Comparison of ENCODE assay signal across 8 cellular contexts in genomic region chr20:39049684-39050554, GRCh38.
DNase-seq lines count a peak whose midpoint lies in the region; ATAC-seq and TF ChIP-seq lines count a peak whose summit lies in the region.

No MANE protein-coding gene starts in this region.

- H3K27me3 ChIP-seq in duodenal mucosa (ENCODE audit: control insufficient read depth in 1 of 2, insufficient read depth in 2 of 2, low read length in 2 of 2) (peaks cover 5 to 22% of the 10 kb centered on the region in 2 donors), lower lobe of right lung (ENCODE audit: low read depth) (no peaks in the 10 kb centered on the region)

- H3K4me3 ChIP-seq in duodenal mucosa (ENCODE audit: low read depth in 1 of 2, low read length in 2 of 2) (peak overlapping the region; percentile 95 to 99), lower lobe of right lung (peak overlapping the region; percentile 72)

- intact Hi-C loops in lower lobe of right lung (cut with DNase I), result no loop called here

- DNase-seq in AG08396 (ENCODE audit: low spot score) (peak; percentile 87), NCI-H510A (lab: John Stamatoyannopoulos, UW) (peak; percentile 34), lower lobe of right lung (peak; percentile 88)
- DNase-seq in activated CD4-positive, alpha-beta T cell treated with anti-CD3 and anti-CD28 coated beads, Interleukin-2, amount 50 U/mL, for 48 hours, result peak; percentile 78 to 84
- peak; percentile 55 to 78 (median 67) for DNase-seq in stimulated activated CD4-positive, alpha-beta T cell treated with anti-CD3 and anti-CD28 coated beads, TNF-alpha, amount 100 ng/mL, for 24 hours (ENCODE audit: low read depth in 3 of 3)

- H3K27ac ChIP-seq in duodenal mucosa (ENCODE audit: low read depth, low read length), result no peak overlapping the region
- peak overlapping the region; percentile 69 for H3K27ac ChIP-seq in lower lobe of right lung

- no peaks in the 10 kb centered on the region for H3K9me3 ChIP-seq in duodenal mucosa (ENCODE audit: control insufficient read depth in 1 of 2, low read length in 2 of 2)
- H3K9me3 ChIP-seq in lower lobe of right lung, result no peaks in the 10 kb centered on the region

- H3K4me1 ChIP-seq in duodenal mucosa (ENCODE audit: control insufficient read depth in 1 of 2, insufficient read depth in 2 of 2, low read length in 2 of 2), result peaks cover 8 to 9% of the 10 kb centered on the region in 2 donors
- peaks cover 15% of the 10 kb centered on the region for H3K4me1 ChIP-seq in lower lobe of right lung

- ATAC-seq in GM18861 (IDR thresholded peaks at IDR 0.05; ENCODE audit: unreplicated experiment) (peak; percentile 54), HG03135 (IDR thresholded peaks at IDR 0.05; ENCODE audit: unreplicated experiment) (peak; percentile 85), lower lobe of right lung (peak; percentile 93 to 94)

- H3K36me3 ChIP-seq in duodenal mucosa (ENCODE audit: control insufficient read depth in 1 of 2, insufficient read depth in 2 of 2, low read length in 2 of 2) (no peaks in the 10 kb centered on the region), lower lobe of right lung (no peaks in the 10 kb centered on the region)

- peak; percentile 99 for TF ChIP-seq CTCF in lower lobe of right lung (IDR thresholded peaks at IDR 0.05)

- peak overlapping the region; percentile 72 to 97 for H3K9ac ChIP-seq in duodenal mucosa (ENCODE audit: low read depth in 1 of 2, low read length in 2 of 2)

Comparison
In these comparisons a context has a peak if more than half of its experiments do, and no peak if none do; other contexts are left out.
1. DNase-seq: peak in every context shown above with its lines; median percentile 88 in lower lobe of right lung; 87 in AG08396; 81 in activated CD4-positive, alpha-beta T cell treated with anti-CD3 and anti-CD28 coated beads, Interleukin-2, amount 50 U/mL, for 48 hours; 67 in stimulated activated CD4-positive, alpha-beta T cell treated with anti-CD3 and anti-CD28 coated beads, TNF-alpha, amount 100 ng/mL, for 24 hours; 34 in NCI-H510A.